ENCODE assay signal across 8 cellular contexts in the genomic region with DNA sequence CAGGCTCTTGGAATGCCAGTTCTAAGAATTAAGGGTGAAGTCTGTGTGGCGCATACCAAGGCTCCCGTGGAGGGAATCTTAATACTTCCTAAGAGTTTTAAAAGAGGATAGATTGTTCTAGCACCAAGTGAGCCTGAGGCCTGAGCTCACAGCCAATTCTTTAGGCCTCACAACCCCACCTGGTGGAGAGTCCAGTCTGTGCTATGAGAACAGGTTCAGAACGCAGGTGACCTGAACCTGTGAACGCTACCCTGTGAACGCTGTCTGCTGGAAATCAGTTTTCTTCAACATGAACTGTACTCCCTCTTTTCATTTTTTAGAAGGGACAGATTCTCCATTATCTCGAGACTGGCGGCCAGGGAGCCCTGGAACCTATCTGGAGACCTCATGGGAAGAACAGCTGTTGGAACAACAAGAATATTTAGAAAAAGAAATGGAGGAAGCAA. TPM values are rescaled to one million over a fixed set of nuclear protein-coding genes. Genes with fewer than 3 reads are reported as not detected.
A peak's percentile ranks its signal among the peaks of the same experiment; 100 is the strongest.
DNase-seq lines count a peak whose midpoint lies in the region; ATAC-seq and TF ChIP-seq lines count a peak whose summit lies in the region.

No MANE protein-coding gene starts in this region.

- H3K4me3 ChIP-seq in AG10803 (ENCODE audit: low read length) (no peak overlapping the region), Loucy (ENCODE audit: low read length, poor library complexity, severe bottlenecking) (no peak overlapping the region), colonic mucosa (peak overlapping the region; percentile 30), lung (no peak overlapping the region)

- no peaks in the 10 kb centered on the region for H3K79me2 ChIP-seq in Loucy (ENCODE audit: insufficient read depth, low read length)

- DNase-seq in AG10803 (ENCODE audit: low read depth) (peak; percentile 36), colonic mucosa (peak; percentile 90), lung (ENCODE audit: low spot score) (peak; percentile 82)
- peak; percentile 78 for DNase-seq in activated CD4-positive, alpha-beta T cell treated with anti-CD3 and anti-CD28 coated beads for 36 hours
- peak; percentile 13 to 14 for DNase-seq in stimulated activated CD8-positive, alpha-beta memory T cell treated with anti-CD3 and anti-CD28 coated beads, Interleukin-2, amount 100 ng/mL, for 48 hours (ENCODE audit: low read depth in 2 of 2)

- H3K4me1 ChIP-seq in Loucy (ENCODE audit: insufficient read depth, low read length, poor library complexity, severe bottlenecking) (no peaks in the 10 kb centered on the region), colonic mucosa (no peaks in the 10 kb centered on the region), lung (ENCODE audit: control insufficient read depth in 2 of 2, insufficient read depth in 2 of 2, low read length in 2 of 2) (peaks cover 0 to 7% of the 10 kb centered on the region in 2 donors)

- ATAC-seq in GM18867 (IDR thresholded peaks at IDR 0.05; ENCODE audit: unreplicated experiment) (peak; percentile 92), lung (ENCODE audit: insufficient read depth, low FRiP score) (peak; percentile 81), GM18907 (IDR thresholded peaks at IDR 0.05; ENCODE audit: unreplicated experiment) (no peak)
- peak; percentile 88 for ATAC-seq in activated CD4-positive, alpha-beta T cell treated with anti-CD3 and anti-CD28 coated beads for 36 hours

- H2AFZ ChIP-seq in Loucy (ENCODE audit: low read length): peak overlapping the region; percentile 24; the same call in 1 of the 2 replicates

- peak; percentile 62 for TF ChIP-seq CTCF in AG10803 (conservative IDR thresholded peaks at IDR 0.05; ENCODE audit: low read length)
- TF ChIP-seq CTCF in Loucy (conservative IDR thresholded peaks at IDR 0.05; ENCODE audit: low read length): peak; percentile 69
- peak; percentile 56 for TF ChIP-seq CTCF in colonic mucosa (IDR thresholded peaks at IDR 0.05)
- peak; percentile 28 for TF ChIP-seq CTCF in lung (IDR thresholded peaks at IDR 0.05; ENCODE audit: control extremely low read depth, extremely low read depth)

- POLR2A ChIA-PET in activated CD4-positive, alpha-beta T cell treated with anti-CD3 and anti-CD28 coated beads for 36 hours (lab: Charles Lee): interaction anchor here (1.1 kb wide), 1 partner anchor 50 kb away, joined by 4 read pairs; no protein-coding TSS in a partner anchor

- no peaks in the 10 kb centered on the region for H3K9me2 ChIP-seq in Loucy (replicated peaks; ENCODE audit: low read depth, low read length)

- H3K27me3 Mint-ChIP-seq in activated CD4-positive, alpha-beta T cell treated with anti-CD3 and anti-CD28 coated beads for 36 hours: peaks cover 22% of the 10 kb centered on the region

- no peak overlapping the region for H3K4me2 ChIP-seq in Loucy (ENCODE audit: low read depth, low read length, poor library complexity, severe bottlenecking)

- peaks cover 7% of the 10 kb centered on the region for H3K4me1 Mint-ChIP-seq in activated CD4-positive, alpha-beta T cell treated with anti-CD3 and anti-CD28 coated beads for 36 hours

- no peak overlapping the region for H3K4me3 Mint-ChIP-seq in activated CD4-positive, alpha-beta T cell treated with anti-CD3 and anti-CD28 coated beads for 36 hours

- no peaks in the 10 kb centered on the region for H3K9me3 Mint-ChIP-seq in activated CD4-positive, alpha-beta T cell treated with anti-CD3 and anti-CD28 coated beads for 36 hours (ENCODE audit: low read depth)

- H3K27me3 ChIP-seq in Loucy (ENCODE audit: insufficient read depth, low read length, poor library complexity, severe bottlenecking): no peaks in the 10 kb centered on the region
- H3K27me3 ChIP-seq in colonic mucosa: no peaks in the 10 kb centered on the region
- H3K27me3 ChIP-seq in lung (ENCODE audit: control insufficient read depth, insufficient read depth): no peaks in the 10 kb centered on the region

- peaks cover 4% of the 10 kb centered on the region for H3K36me3 Mint-ChIP-seq in activated CD4-positive, alpha-beta T cell treated with anti-CD3 and anti-CD28 coated beads for 36 hours (ENCODE audit: low read depth)

- H3K9me3 ChIP-seq in Loucy (ENCODE audit: insufficient read depth, low read depth, low read length): no peaks in the 10 kb centered on the region
- H3K9me3 ChIP-seq in colonic mucosa: no peaks in the 10 kb centered on the region
- H3K9me3 ChIP-seq in lung (ENCODE audit: control insufficient read depth in 2 of 2, insufficient read depth in 1 of 2, low read length in 1 of 2): no peaks in the 10 kb centered on the region

- intact Hi-C loops in activated CD4-positive, alpha-beta T cell treated with anti-CD3 and anti-CD28 coated beads for 36 hours (cut with DNase I, micrococcal nuclease): loop anchor here (1.0 to 5.0 kb wide), 5 partner anchors 50 to 105 kb away; partner anchors contain the start of genes CFAP68 (in 2 of the 2) and FDXACB1 (in 2 of the 2)
- intact Hi-C loops in colonic mucosa (cut with DNase I): no loop called here

- CTCF ChIA-PET in activated CD4-positive, alpha-beta T cell treated with anti-CD3 and anti-CD28 coated beads for 36 hours (lab: Charles Lee): interaction anchor here (0.6 to 3.9 kb wide), 25 partner anchors 10 to 111 kb away, joined by 3 to 47 read pairs (median 6); partner anchors contain the start of genes ALG9 and FDXACB1

- H3K36me3 ChIP-seq in Loucy (ENCODE audit: insufficient read depth, low read length) (no peaks in the 10 kb centered on the region; the same call in 1 of the 2 replicates), colonic mucosa (no peaks in the 10 kb centered on the region), lung (ENCODE audit: control insufficient read depth in 2 of 2, insufficient read depth in 2 of 2, low read length in 2 of 2) (peaks cover 1 to 8% of the 10 kb centered on the region in 2 donors)

- H3F3A ChIP-seq in Loucy (ENCODE audit: low read depth): no peaks in the 10 kb centered on the region

- no peaks in the 10 kb centered on the region for H4K20me1 ChIP-seq in Loucy (ENCODE audit: insufficient read depth, low read length, poor library complexity, severe bottlenecking)

- WGBS in lung, 2 donors: 54 to 59% methylated on average over 7 of the region's 7 CpGs

- H3K9ac ChIP-seq in Loucy (ENCODE audit: low read depth, low read length, poor library complexity, severe bottlenecking) (no peak overlapping the region), colonic mucosa (ENCODE audit: low read depth in 2 of 2, low read length in 2 of 2) (peak overlapping the region in 1 of 2 donors; percentile 87)

- H3K27ac Mint-ChIP-seq in activated CD4-positive, alpha-beta T cell treated with anti-CD3 and anti-CD28 coated beads for 36 hours: no peak overlapping the region

- H3K27ac ChIP-seq in colonic mucosa: peak overlapping the region; percentile 70
- H3K27ac ChIP-seq in lung (ENCODE audit: low read depth in 1 of 2, low read length in 1 of 2): peak overlapping the region in 1 of 2 donors; percentile 32

RNA-seq across cellular contexts. Expression of gene DLAT, which starts 43.2 kb away (rescaled TPM):
- total RNA-seq in activated CD4-positive, alpha-beta T cell treated with anti-CD3 and anti-CD28 coated beads for 36 hours: 10 to 100 TPM; 47.8 to 49.1 TPM
- total RNA-seq in colonic mucosa (10 to 100 TPM; 67.3 to 73.4 TPM), lung (10 to 100 TPM; 31.9 to 32.9 TPM)
- 10 to 100 TPM; 12.0 to 21.1 TPM for polyA plus RNA-seq in lung

RNA-seq across cellular contexts. Expression of gene DIXDC1, which starts 44.9 kb away (rescaled TPM):
- 10 to 100 TPM in 1 of 2 experiments, 1 to 10 TPM in 1; 10.0 to 14.0 TPM for total RNA-seq in activated CD4-positive, alpha-beta T cell treated with anti-CD3 and anti-CD28 coated beads for 36 hours
- total RNA-seq in colonic mucosa: 10 to 100 TPM in 1 of 2 donors, 1 to 10 TPM in 1; 4.0 to 13.8 TPM
- 10 to 100 TPM; 17.2 to 32.1 TPM for total RNA-seq in lung
- 1 to 10 TPM; 3.1 to 3.9 TPM for polyA plus RNA-seq in lung

Comparison
In these comparisons a context has a peak if more than half of its experiments do, and no peak if none do; other contexts are left out.
1. DNase-seq: peak in every context shown above with its lines; median percentile 90 in colonic mucosa; 82 in lung; 78 in activated CD4-positive, alpha-beta T cell treated with anti-CD3 and anti-CD28 coated beads for 36 hours; 36 in AG10803; 14 in stimulated activated CD8-positive, alpha-beta memory T cell treated with anti-CD3 and anti-CD28 coated beads, Interleukin-2, amount 100 ng/mL, for 48 hours.